31 cellular contexts compared by ENCODE assay signal in the genomic region with DNA sequence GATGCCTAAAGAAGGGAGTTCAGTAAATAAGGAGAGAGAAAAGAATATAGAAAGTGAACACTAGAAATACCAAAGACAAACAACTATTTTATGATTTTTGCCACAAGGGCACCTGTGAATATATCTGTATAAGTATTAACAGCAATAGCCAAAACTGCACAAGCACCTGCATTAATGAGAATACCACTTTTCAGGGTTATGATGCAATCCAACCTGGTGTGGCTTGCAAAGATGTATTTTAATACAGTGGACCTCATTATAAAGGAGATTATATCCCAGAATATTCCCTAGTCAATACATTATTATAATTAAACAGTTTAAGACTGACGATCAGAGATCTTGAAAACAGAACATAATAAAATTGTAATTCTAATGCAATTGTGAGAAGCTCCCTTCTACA. TPM values are rescaled to one million over a fixed set of nuclear protein-coding genes. Genes with fewer than 3 reads are reported as not detected.
DNase-seq lines count a peak whose midpoint lies in the region; ATAC-seq, FAIRE-seq and TF ChIP-seq lines count a peak whose summit lies in the region.
"Had no signal": no experiment of that assay in that cellular context is flagged by ENCODE, and none has a peak within 500 bp of the region (broad histone marks: within the 10 kb centered on the region; RNA-seq: fewer than 3 reads in every experiment).

No MANE protein-coding gene starts in this region.

- no TSS peak for BruUV-seq in GM12878 (replicated peaks; lab: Mats Ljungman, UMichigan)

- CTCF ChIA-PET in GM12878 (lab: Yijun Ruan, JAX), result interaction anchor here (1.4 to 1.7 kb wide), 2 partner anchors 93 to 247 kb away, joined by 3 to 4 read pairs; no protein-coding TSS in a partner anchor

- peaks cover 5% of the 10 kb centered on the region; the same call in 2 of the 3 replicates for H3K9me3 ChIP-seq in GM12878 (replicated peaks; ENCODE audit: control insufficient read depth, insufficient read depth, low read length)
- peaks cover 7% of the 10 kb centered on the region for H3K9me3 ChIP-seq in neural cell (ENCODE audit: low read length)
- H3K9me3 ChIP-seq: ascending aorta, colonic mucosa, prostate gland, stomach had no signal

- RAD21 ChIA-PET in GM12878 (lab: Charles Lee; ENCODE audit: unreplicated experiment), result interaction anchor here (1.7 kb wide), 1 partner anchor 44 kb away, joined by 4 read pairs; no protein-coding TSS in a partner anchor

- no peak overlapping the region for H3K4me3 ChIP-seq in KMS-11 (IDR thresholded peaks at IDR 0.05; ENCODE audit: insufficient read depth, low read depth, low read length)
- H3K4me3 ChIP-seq in GM12878, result peak overlapping the region; percentile 3; the same call in 1 of the 2 replicates
- peak overlapping the region; percentile 85 for H3K4me3 ChIP-seq in neural cell (ENCODE audit: low read length)
- no peak overlapping the region for H3K4me3 ChIP-seq in lower leg skin (ENCODE audit: low read depth, poor library complexity, severe bottlenecking)
- H3K4me3 ChIP-seq: ascending aorta, cardiac muscle cell, colonic mucosa, prostate gland, SJCRH30, stomach had no signal

- WGBS in GM12878 (ENCODE audit: insufficient coverage, insufficient replicate concordance, low lambda C conversion rate, missing lambda C conversion rate), result 100% methylated on average over 1 of the region's 1 CpG
- WGBS in lower leg skin, 2 donors, result 83 to 85% methylated on average over 1 of the region's 1 CpG

- no peak for TF ChIP-seq RAD21 in GM12878 (IDR thresholded peaks at IDR 0.05; ENCODE audit: insufficient read depth, low read depth, low read length)
- no peak for TF ChIP-seq RAD21 in neural cell (conservative IDR thresholded peaks at IDR 0.05)

- no peak overlapping the region for H3K27ac ChIP-seq in KMS-11
- no peak overlapping the region for H3K27ac ChIP-seq in GM12878 (ENCODE audit: control insufficient read depth, insufficient read depth)
- H3K27ac ChIP-seq in neural cell (ENCODE audit: low read length), result no peak overlapping the region
- H3K27ac ChIP-seq: ascending aorta, cardiac muscle cell, colonic mucosa, epithelial cell of prostate, prostate gland, SJCRH30, stomach had no signal

- no peak overlapping the region for H2AFZ ChIP-seq in KMS-11 (ENCODE audit: low read depth)
- no peak overlapping the region for H2AFZ ChIP-seq in GM12878 (ENCODE audit: control insufficient read depth, low read depth, low read length)
- H2AFZ ChIP-seq in neural cell (ENCODE audit: low read depth, low read length), result no peak overlapping the region

- H3K79me2 ChIP-seq in KMS-11 (ENCODE audit: insufficient read depth, low read depth) (peaks cover 82% of the 10 kb centered on the region), GM12878 (ENCODE audit: control insufficient read depth, insufficient read depth, low read length) (peaks cover 71% of the 10 kb centered on the region), neural cell (replicated peaks; ENCODE audit: insufficient read depth, low read length) (peaks cover 85% of the 10 kb centered on the region)

- H4K20me1 ChIP-seq in KMS-11 (ENCODE audit: insufficient read depth) (0 out of 2 replicates have a peak, but pooled peaks cover 11% of the 10 kb centered on the region), GM12878 (ENCODE audit: control insufficient read depth, insufficient read depth) (no peaks in the 10 kb centered on the region), neural cell (ENCODE audit: insufficient read depth) (no peaks in the 10 kb centered on the region)

- H3K4me1 ChIP-seq in KMS-11 (ENCODE audit: low read depth, poor library complexity, severe bottlenecking) (peaks cover 39% of the 10 kb centered on the region), GM12878 (ENCODE audit: control insufficient read depth, insufficient read depth, low read length) (no peaks in the 10 kb centered on the region)
- H3K4me1 ChIP-seq: colonic mucosa, prostate gland, SJCRH30 had no signal

- no peaks in the 10 kb centered on the region for H3F3A ChIP-seq in neural cell (ENCODE audit: insufficient read depth, low read length, poor library complexity, severe bottlenecking)

- H3K9ac ChIP-seq in KMS-11 (no peak overlapping the region), GM12878 (ENCODE audit: control insufficient read depth, insufficient read depth, low read length) (no peak overlapping the region), neural cell (ENCODE audit: low read length) (no peak overlapping the region)

- H3K36me3 ChIP-seq in KMS-11 (ENCODE audit: insufficient read depth) (no peaks in the 10 kb centered on the region; the same call in 1 of the 2 replicates), GM12878 (ENCODE audit: control insufficient read depth in 2 of 2, insufficient read depth in 2 of 2, low read length in 1 of 2) (no peaks in the 10 kb centered on the region), neural cell (ENCODE audit: insufficient read depth, low read length) (no peaks in the 10 kb centered on the region)
- H3K36me3 ChIP-seq: ascending aorta, cardiac muscle cell, colonic mucosa, prostate gland, stomach had no signal

- H3K9me2 ChIP-seq in neural cell (ENCODE audit: insufficient read depth, low read length), result no peaks in the 10 kb centered on the region

- DNase-seq in NCI-H2171 treated with DMSO at 0.1 percent for 48 hours (lab: John Stamatoyannopoulos, UW) (peak; percentile 53), NCI-H2171 (lab: John Stamatoyannopoulos, UW) (no peak), GM12878 (ENCODE audit: low read depth, low spot score) (no peak), ecto neural progenitor cell (ENCODE audit: low spot score) (no peak), lower leg skin (ENCODE audit: low spot score in 2 of 2) (no peak)
- DNase-seq: activated CD4-positive, alpha-beta T cell treated with anti-CD3 and anti-CD28 coated beads, Interleukin-2, amount 10 ng/mL, durations not matched to agents 24 days and 14 days; activated CD8-positive, alpha-beta memory T cell treated with anti-CD3 and anti-CD28 coated beads for 24 hours; activated effector memory CD4-positive, alpha-beta T cell treated with Interleukin-2 at 50 U/mL for 16 hours; activated naive CD8-positive, alpha-beta T cell treated with anti-CD3 and anti-CD28 coated beads, Interleukin-2, amount 10 ng/mL, durations not matched to agents 7 days and 5 days; CD4-positive, CD25-positive, alpha-beta regulatory T cell; colonic mucosa; effector CD8-positive, alpha-beta T cell; EL; H9; mesendoderm; NCI-H345; occipital lobe; SJCRH30; stimulated activated CD8-positive, alpha-beta memory T cell treated with anti-CD3 and anti-CD28 coated beads, Interleukin-4, amount 100 ng/mL, for 48 hours; stomach; T1000 had no signal

- TF ChIP-seq POLR2A in GM12878 (IDR thresholded peaks at IDR 0.05; ENCODE audit: low read depth, low read length), result no peak
- no peak for TF ChIP-seq POLR2A in lower leg skin (IDR thresholded peaks at IDR 0.05)

- H3K4me2 ChIP-seq in KMS-11 (peak overlapping the region; percentile 13; the same call in 1 of the 2 replicates), GM12878 (ENCODE audit: control insufficient read depth, insufficient read depth) (no peak overlapping the region; the same call in 1 of the 2 replicates), neural cell (ENCODE audit: low read length) (peak overlapping the region; percentile 98)

- in situ Hi-C loops in GM12878 (cut with MboI), result loop anchor here (25.0 kb wide), 1 partner anchor 1558 kb away; a partner anchor contains a TSS

- SMC1A ChIA-PET in GM12878 (lab: Charles Lee; ENCODE audit: uncharacterized antibody, unreplicated experiment), result interaction anchor here (0.8 to 2.8 kb wide), 7 partner anchors 19 to 110 kb away, joined by 3 to 12 read pairs (median 3); no protein-coding TSS in a partner anchor

- TF ChIP-seq CTCF in KMS-11 (conservative IDR thresholded peaks at IDR 0.05; ENCODE audit: low read depth, low read length) (no peak), GM12878 (IDR thresholded peaks at IDR 0.05 in 2 of 3, conservative IDR thresholded peaks at IDR 0.05 in 1 of 3; ENCODE audit: control insufficient read depth in 2 of 3, extremely low read depth in 1 of 3, insufficient read depth in 1 of 3, low read depth in 3 of 3, low read length in 3 of 3) (no peak), neural cell (IDR thresholded peaks at IDR 0.05; ENCODE audit: poor library complexity, severe bottlenecking) (no peak), lower leg skin (IDR thresholded peaks at IDR 0.05) (no peak)

- POLR2A ChIA-PET in GM12878 (lab: Charles Lee), result interaction anchor here (0.6 to 1.7 kb wide), 3 partner anchors 9 to 48 kb away, joined by 3 to 6 read pairs (median 5); no protein-coding TSS in a partner anchor

- ATAC-seq in GM12878, result no peak
- ATAC-seq in esophagus mucosa, result no peak
- ATAC-seq: left lobe of liver, sciatic nerve had no signal

- intact Hi-C loops in GM12878 (cut with micrococcal nuclease; ENCODE audit: unreplicated experiment) (loop anchor here (1.0 to 5.0 kb wide), 4 partner anchors 18 to 243 kb away; a partner anchor contains a TSS), lower leg skin (cut with DNase I; ENCODE audit: low total_unique reads) (no loop called here)

- no peaks in the 10 kb centered on the region for H3K27me3 ChIP-seq in KMS-11 (ENCODE audit: insufficient read depth, low read depth)
- no peaks in the 10 kb centered on the region for H3K27me3 ChIP-seq in GM12878 (replicated peaks in 1 of 2; ENCODE audit: control insufficient read depth in 2 of 2, insufficient read depth in 2 of 2, low read length in 1 of 2)
- no peaks in the 10 kb centered on the region for H3K27me3 ChIP-seq in neural cell (ENCODE audit: insufficient read depth, low read depth, low read length)
- H3K27me3 ChIP-seq: ascending aorta, cardiac muscle cell, colonic mucosa, SJCRH30, stomach had no signal

- no peak for FAIRE-seq in GM12878 (lab: Jason Lieb, UNC)
- FAIRE-seq: urothelium cell line had no signal

- TF ChIP-seq EP300 in GM12878 (IDR thresholded peaks at IDR 0.05; ENCODE audit: borderline replicate concordance in 1 of 2, control insufficient read depth in 1 of 2, low read depth in 2 of 2, low read length in 2 of 2), result no peak
- TF ChIP-seq EP300 in neural cell (conservative IDR thresholded peaks at IDR 0.05; ENCODE audit: poor library complexity, severe bottlenecking), result no peak

RNA-seq across cellular contexts. Expression of a gene that starts 4.0 kb away (rescaled TPM):
- total RNA-seq in GM12878 (2013; cell fraction: nucleolus; rRNA removed), result 160 and 161 TPM in 2 replicates
- total RNA-seq in GM12878 (2014; rRNA removed), result 10.8 and 11.8 TPM in 2 replicates
- total RNA-seq in GM12878 (2014; rRNA removed; fragmentation: Illumina TruSeq; extraction: Trizol), result 20.7 TPM in 2 replicates
- 20.2 and 22.1 TPM in 2 replicates for total RNA-seq in GM12878 (2021)
- 5.5 TPM for polyA plus RNA-seq in GM12878 (2011; ENCODE audit: low read depth)
- 31.0 and 37.2 TPM in 2 replicates for polyA plus RNA-seq in GM12878 (2011; rRNA removed)
- polyA plus RNA-seq in GM12878 (2011; cell fraction: cytosol; rRNA removed), result 13.8 and 17.2 TPM in 2 replicates
- polyA plus RNA-seq in GM12878 (2011; cell fraction: nucleus; rRNA removed), result 22.8 and 25.5 TPM in 2 replicates
- polyA plus RNA-seq in GM12878 (2012), result 8.9 and 10.4 TPM in 2 replicates
- polyA plus RNA-seq in GM12878 (2014; fragmentation: Illumina TruSeq; extraction: Trizol), result 12.6 and 12.8 TPM in 2 replicates
- polyA plus RNA-seq in GM12878 (2014; fragmentation: Nextera tagmentation; extraction: Ambion mirVana), result 1 to 10 TPM; 2.6 to 4.0 TPM
- polyA plus RNA-seq in GM12878 (2014; rRNA removed), result 6.8 and 10.2 TPM in 2 replicates
- polyA plus RNA-seq in GM12878 (2016; fragmentation: Nextera tagmentation; extraction: Ambion mirVana), result 10 to 100 TPM in 1 of 2 experiments, 1 to 10 TPM in 1; 7.9 to 10.4 TPM
- polyA minus RNA-seq in GM12878 (2011; rRNA and poly(A)+ RNA removed), result 74.6 and 101 TPM in 2 replicates
- polyA minus RNA-seq in GM12878 (2011; cell fraction: cytosol; rRNA and poly(A)+ RNA removed), result 21.1 and 27.3 TPM in 2 replicates
- 42.2 and 84.2 TPM in 2 replicates for polyA minus RNA-seq in GM12878 (2011; cell fraction: nucleus; rRNA and poly(A)+ RNA removed)
- 28.6 and 31.7 TPM in 2 replicates for polyA plus RNA-seq in neural cell
- polyA minus RNA-seq in neural cell, result 149 and 154 TPM in 2 replicates
- 16.9 TPM for total RNA-seq in esophagus mucosa
- 10 to 100 TPM; 36.5 to 59.6 (median 45.4) TPM for total RNA-seq in lower leg skin

Comparison
In these comparisons a context has a peak if more than half of its experiments do, and no peak if none do; other contexts are left out.
1. H3K4me3 ChIP-seq: peak in GM12878 (single experiment) and neural cell (single experiment); none in KMS-11 (single experiment) and lower leg skin (single experiment).